Comparison of ENCODE assay signal across 8 cellular contexts in the genomic region with DNA sequence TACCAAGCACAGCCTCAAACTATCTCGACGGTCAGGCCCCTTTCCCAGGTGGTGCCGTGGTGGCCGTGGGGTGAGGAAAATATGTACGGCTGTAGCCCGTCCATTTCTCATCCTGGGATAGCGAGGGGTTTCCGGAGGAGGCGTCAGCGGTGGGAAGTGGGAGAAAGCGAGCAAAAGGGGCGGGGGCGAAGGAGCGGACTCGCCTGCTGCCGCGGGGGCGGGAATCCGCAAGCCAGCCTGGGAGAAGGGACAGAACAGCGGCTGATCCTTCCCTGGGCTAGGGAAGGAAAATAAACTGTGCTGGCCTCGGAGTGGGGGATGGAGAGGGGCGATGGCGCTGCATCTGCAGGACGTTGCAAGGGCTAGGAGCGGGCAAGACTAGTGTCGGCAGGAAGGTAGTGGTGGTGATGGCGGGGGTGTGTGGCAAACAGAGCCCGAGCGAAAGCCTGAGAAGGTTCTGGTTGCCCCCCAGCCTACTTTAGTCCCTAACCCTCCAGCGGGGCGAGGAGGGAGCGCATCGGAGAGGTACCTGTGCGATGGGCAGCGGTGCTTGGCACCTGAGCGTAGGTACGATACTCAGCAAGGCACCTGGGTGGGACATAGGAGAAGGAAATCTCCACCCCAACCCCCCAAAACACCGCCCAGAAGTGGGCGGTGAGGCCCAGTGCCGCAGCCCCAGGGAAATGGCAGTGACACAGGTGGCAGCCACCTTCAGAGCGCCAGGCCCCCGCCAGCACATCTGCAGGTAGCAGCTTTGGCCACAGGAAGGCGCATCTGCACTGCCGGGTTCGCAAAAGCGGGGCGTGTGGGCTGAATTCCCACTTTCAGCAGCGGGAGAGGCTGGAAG. TPM values are rescaled to one million over a fixed set of nuclear protein-coding genes. Genes with fewer than 3 reads are reported as not detected.
DNase-seq lines count a peak whose midpoint lies in the region; ATAC-seq and TF ChIP-seq lines count a peak whose summit lies in the region.

No MANE protein-coding gene starts in this region.

- TF ChIP-seq EP300 in neural cell (conservative IDR thresholded peaks at IDR 0.05; ENCODE audit: poor library complexity, severe bottlenecking): no peak

- H3K79me2 ChIP-seq in neural cell (replicated peaks; ENCODE audit: insufficient read depth, low read length): no peaks in the 10 kb centered on the region

- DNase-seq in D341Med (ENCODE audit: low spot score) (peak; percentile 58), RPMI7951 (ENCODE audit: low read depth) (peak; percentile 53), inferior parietal cortex (ENCODE audit: extremely low spot score) (no peak), SJCRH30 (no peak)
- DNase-seq in effector memory CD8-positive, alpha-beta T cell: no peak

- H3K9me3 ChIP-seq in neural cell (ENCODE audit: low read length) (no peaks in the 10 kb centered on the region), SJCRH30 (replicated peaks) (no peaks in the 10 kb centered on the region)

- H2AFZ ChIP-seq in neural cell (ENCODE audit: low read depth, low read length): peak overlapping the region; percentile 12

- no peak overlapping the region for H3K4me2 ChIP-seq in neural cell (ENCODE audit: low read length)

- ATAC-seq in HG02981 (IDR thresholded peaks at IDR 0.05; ENCODE audit: unreplicated experiment) (peak; percentile 34), GM21360 (IDR thresholded peaks at IDR 0.05; ENCODE audit: unreplicated experiment) (no peak)
- ATAC-seq in effector memory CD8-positive, alpha-beta T cell (replicated peaks): no peak

- H4K20me1 ChIP-seq in neural cell (ENCODE audit: insufficient read depth): no peaks in the 10 kb centered on the region

- no peaks in the 10 kb centered on the region for H3K36me3 Mint-ChIP-seq in effector memory CD8-positive, alpha-beta T cell (ENCODE audit: insufficient read depth)

- peak overlapping the region; percentile 59 for H3K4me3 ChIP-seq in neural cell (ENCODE audit: low read length)
- no peak overlapping the region for H3K4me3 ChIP-seq in SJCRH30

- H3K4me1 Mint-ChIP-seq in effector memory CD8-positive, alpha-beta T cell (ENCODE audit: low read depth in 2 of 2): peaks cover 8 to 11% of the 10 kb centered on the region in 2 donors

- H3K4me1 ChIP-seq in SJCRH30: no peaks in the 10 kb centered on the region

- no peak overlapping the region for H3K27ac ChIP-seq in neural cell (ENCODE audit: low read length)
- H3K27ac ChIP-seq in SJCRH30: no peak overlapping the region

- H3K4me3 Mint-ChIP-seq in effector memory CD8-positive, alpha-beta T cell: peak overlapping the region; percentile 33 to 69

- H3K27me3 Mint-ChIP-seq in effector memory CD8-positive, alpha-beta T cell: peaks cover 39 to 81% of the 10 kb centered on the region in 2 donors

- peak; percentile 25 for TF ChIP-seq RAD21 in neural cell (conservative IDR thresholded peaks at IDR 0.05)

- H3K9ac ChIP-seq in neural cell (ENCODE audit: low read length): no peak overlapping the region

- H3K36me3 ChIP-seq in neural cell (ENCODE audit: insufficient read depth, low read length) (no peaks in the 10 kb centered on the region), SJCRH30 (no peaks in the 10 kb centered on the region)

- peak; percentile 57 for TF ChIP-seq CTCF in neural cell (IDR thresholded peaks at IDR 0.05; ENCODE audit: poor library complexity, severe bottlenecking)

- no peaks in the 10 kb centered on the region for H3K9me3 Mint-ChIP-seq in effector memory CD8-positive, alpha-beta T cell

- H3K27me3 ChIP-seq in neural cell (ENCODE audit: insufficient read depth, low read depth, low read length): peaks cover 16% of the 10 kb centered on the region
- no peaks in the 10 kb centered on the region; the same call in 1 of the 2 replicates for H3K27me3 ChIP-seq in SJCRH30

- no peaks in the 10 kb centered on the region for H3K9me2 ChIP-seq in neural cell (ENCODE audit: insufficient read depth, low read length)

- H3F3A ChIP-seq in neural cell (ENCODE audit: insufficient read depth, low read length, poor library complexity, severe bottlenecking): no peaks in the 10 kb centered on the region

- no peak overlapping the region for H3K27ac Mint-ChIP-seq in effector memory CD8-positive, alpha-beta T cell

TF ChIP-seq in neural cell, 6 proteins besides CTCF, POLR2A, EP300 and RAD21:
- TF ChIP-seq MXI1 (conservative IDR thresholded peaks at IDR 0.05; ENCODE audit: poor library complexity, severe bottlenecking) (no peak), EZH2 (IDR thresholded peaks at IDR 0.05; ENCODE audit: borderline replicate concordance, insufficient read depth, low read length, poor library complexity, severe bottlenecking) (no peak), SMC3 (conservative IDR thresholded peaks at IDR 0.05; ENCODE audit: poor library complexity) (peak; percentile 39)

RNA-seq across cellular contexts. Expression of a gene that starts 49.9 kb away (rescaled TPM):
- total RNA-seq in RPMI7951 (2014; rRNA removed; shearing (Covaris generic)): 78.6 and 89.9 TPM in 2 replicates
- polyA plus RNA-seq in neural cell: 0.51 TPM in 1 of 2 replicates, not detected in the other
- 0.58 TPM in 1 of 2 replicates, not detected in the other for polyA minus RNA-seq in neural cell
- total RNA-seq in SJCRH30 (2014; rRNA removed; shearing (Covaris generic)): 0.23 TPM in 1 of 2 replicates, not detected in the other

Comparison
In these comparisons a context has a peak if more than half of its experiments do, and no peak if none do; other contexts are left out.
1. DNase-seq: peak in D341Med (single experiment) and RPMI7951 (single experiment); none in effector memory CD8-positive, alpha-beta T cell (0 of 3), inferior parietal cortex (single experiment) and SJCRH30 (0 of 2).
2. RNA of a gene that starts 49.9 kb away (total RNA-seq): 78.6 to 89.9 TPM in RPMI7951; 0.23 TPM in SJCRH30; every median in the first group is over 10 times any median in the second.